10 cellular contexts compared by ENCODE assay signal in genomic region chr5:84796399-84796798, GRCh38.
"Had no signal": no experiment of that assay in that cellular context is flagged by ENCODE, and none has a peak within 500 bp of the region (broad histone marks: within the 10 kb centered on the region; RNA-seq: fewer than 3 reads in every experiment).

No MANE protein-coding gene starts in this region.

- ATAC-seq: GM23338 had no signal

- H3K4me3 ChIP-seq: GM23338 had no signal

- H3K4me3 Mint-ChIP-seq: GM23338, H9, HFFc6 had no signal

- DNase-seq: H9, HCEC 1CT, HFFc6, Karpas-422, KBM-7 had no signal

- H3K4me2 ChIP-seq: GM23338, KMS-11 had no signal

- H3K9me3 Mint-ChIP-seq: GM23338, H9 had no signal

- H3K27ac Mint-ChIP-seq: GM23338, HFFc6 had no signal

- H3K9ac ChIP-seq: KMS-11 had no signal

- H2AFZ ChIP-seq: GM23338 had no signal

- FAIRE-seq: H1, H54, HTR-8/SVneo had no signal

- H3K27ac ChIP-seq: KMS-11 had no signal

- H3K4me1 Mint-ChIP-seq: GM23338, H9 had no signal
